ENCODE assay signal across 1 cellular context in the genomic region with DNA sequence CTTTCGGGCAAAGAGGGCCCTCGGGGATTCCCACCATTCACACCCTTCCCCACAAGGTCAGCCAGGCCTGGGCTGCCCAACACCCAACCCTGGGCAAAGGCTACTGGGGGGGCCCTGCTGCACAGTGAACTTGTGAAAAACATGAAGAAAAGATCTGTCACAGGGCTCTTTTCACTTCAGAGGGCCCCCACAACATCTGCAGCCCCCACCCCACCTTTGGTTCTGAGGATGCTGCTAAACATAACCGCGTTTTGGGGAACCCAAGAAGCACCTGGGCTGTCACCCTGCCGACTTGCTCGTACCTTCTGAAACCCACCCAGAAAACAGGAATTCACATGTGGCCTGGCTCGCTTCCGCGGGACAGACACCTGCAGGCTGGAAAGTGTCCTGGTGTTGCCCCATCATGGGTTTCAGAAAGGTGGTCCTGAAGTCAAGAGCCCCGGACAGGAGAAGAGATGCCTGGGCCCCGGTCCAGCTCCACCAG.
TF ChIP-seq lines count a peak whose summit lies in the region.

No MANE protein-coding gene starts in this region.

TF ChIP-seq in HepG2, 621 proteins besides CTCF, POLR2A, EP300 and RAD21 (continued from another document):
- TF ChIP-seq, protein P1, sequence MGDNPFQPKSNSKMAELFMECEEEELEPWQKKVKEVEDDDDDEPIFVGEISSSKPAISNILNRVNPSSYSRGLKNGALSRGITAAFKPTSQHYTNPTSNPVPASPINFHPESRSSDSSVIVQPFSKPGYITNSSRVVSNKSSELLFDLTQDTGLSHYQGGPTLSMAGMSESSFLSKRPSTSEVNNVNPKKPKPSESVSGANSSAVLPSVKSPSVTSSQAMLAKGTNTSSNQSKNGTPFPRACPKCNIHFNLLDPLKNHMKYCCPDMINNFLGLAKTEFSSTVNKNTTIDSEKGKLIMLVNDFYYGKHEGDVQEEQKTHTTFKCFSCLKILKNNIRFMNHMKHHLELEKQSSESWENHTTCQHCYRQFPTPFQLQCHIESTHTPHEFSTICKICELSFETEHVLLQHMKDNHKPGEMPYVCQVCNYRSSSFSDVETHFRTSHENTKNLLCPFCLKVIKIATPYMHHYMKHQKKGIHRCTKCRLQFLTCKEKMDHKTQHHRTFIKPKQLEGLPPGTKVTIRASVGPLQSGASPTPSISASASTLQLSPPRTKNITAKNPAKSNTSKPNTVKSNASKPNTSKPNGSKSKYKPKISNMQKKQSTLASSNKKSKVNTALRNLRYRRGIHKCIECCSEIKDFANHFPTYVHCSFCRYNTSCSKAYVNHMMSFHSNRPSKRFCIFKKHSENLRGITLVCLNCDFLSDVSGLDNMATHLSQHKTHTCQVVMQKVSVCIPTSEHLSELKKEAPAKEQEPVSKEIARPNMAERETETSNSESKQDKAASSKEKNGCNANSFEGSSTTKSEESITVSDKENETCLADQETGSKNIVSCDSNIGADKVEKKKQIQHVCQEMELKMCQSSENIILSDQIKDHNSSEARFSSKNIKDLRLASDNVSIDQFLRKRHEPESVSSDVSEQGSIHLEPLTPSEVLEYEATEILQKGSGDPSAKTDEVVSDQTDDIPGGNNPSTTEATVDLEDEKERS (CRISPR knock-in tag; IDR thresholded peaks at IDR 0.05) = no peak
- no peak for TF ChIP-seq AKAP8 (CRISPR knock-in tag; IDR thresholded peaks at IDR 0.05)
- TF ChIP-seq GLI4 (CRISPR knock-in tag; IDR thresholded peaks at IDR 0.05; ENCODE audit: borderline replicate concordance) = no peak
- TF ChIP-seq BRF2 (CRISPR knock-in tag; IDR thresholded peaks at IDR 0.05) = no peak
- no peak for TF ChIP-seq ZNF501 (CRISPR knock-in tag; IDR thresholded peaks at IDR 0.05)
- TF ChIP-seq DDIT3 (CRISPR knock-in tag; IDR thresholded peaks at IDR 0.05) = no peak
- no peak for TF ChIP-seq ONECUT2 (CRISPR knock-in tag; IDR thresholded peaks at IDR 0.05)
- no peak for TF ChIP-seq SRSF4 (IDR thresholded peaks at IDR 0.05; ENCODE audit: low read depth, low read length, poor library complexity, severe bottlenecking)
- TF ChIP-seq CREBL2 (CRISPR knock-in tag; IDR thresholded peaks at IDR 0.05; ENCODE audit: borderline replicate concordance) = no peak
- TF ChIP-seq, protein P2, sequence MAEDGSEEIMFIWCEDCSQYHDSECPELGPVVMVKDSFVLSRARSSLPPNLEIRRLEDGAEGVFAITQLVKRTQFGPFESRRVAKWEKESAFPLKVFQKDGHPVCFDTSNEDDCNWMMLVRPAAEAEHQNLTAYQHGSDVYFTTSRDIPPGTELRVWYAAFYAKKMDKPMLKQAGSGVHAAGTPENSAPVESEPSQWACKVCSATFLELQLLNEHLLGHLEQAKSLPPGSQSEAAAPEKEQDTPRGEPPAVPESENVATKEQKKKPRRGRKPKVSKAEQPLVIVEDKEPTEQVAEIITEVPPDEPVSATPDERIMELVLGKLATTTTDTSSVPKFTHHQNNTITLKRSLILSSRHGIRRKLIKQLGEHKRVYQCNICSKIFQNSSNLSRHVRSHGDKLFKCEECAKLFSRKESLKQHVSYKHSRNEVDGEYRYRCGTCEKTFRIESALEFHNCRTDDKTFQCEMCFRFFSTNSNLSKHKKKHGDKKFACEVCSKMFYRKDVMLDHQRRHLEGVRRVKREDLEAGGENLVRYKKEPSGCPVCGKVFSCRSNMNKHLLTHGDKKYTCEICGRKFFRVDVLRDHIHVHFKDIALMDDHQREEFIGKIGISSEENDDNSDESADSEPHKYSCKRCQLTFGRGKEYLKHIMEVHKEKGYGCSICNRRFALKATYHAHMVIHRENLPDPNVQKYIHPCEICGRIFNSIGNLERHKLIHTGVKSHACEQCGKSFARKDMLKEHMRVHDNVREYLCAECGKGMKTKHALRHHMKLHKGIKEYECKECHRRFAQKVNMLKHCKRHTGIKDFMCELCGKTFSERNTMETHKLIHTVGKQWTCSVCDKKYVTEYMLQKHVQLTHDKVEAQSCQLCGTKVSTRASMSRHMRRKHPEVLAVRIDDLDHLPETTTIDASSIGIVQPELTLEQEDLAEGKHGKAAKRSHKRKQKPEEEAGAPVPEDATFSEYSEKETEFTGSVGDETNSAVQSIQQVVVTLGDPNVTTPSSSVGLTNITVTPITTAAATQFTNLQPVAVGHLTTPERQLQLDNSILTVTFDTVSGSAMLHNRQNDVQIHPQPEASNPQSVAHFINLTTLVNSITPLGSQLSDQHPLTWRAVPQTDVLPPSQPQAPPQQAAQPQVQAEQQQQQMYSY (CRISPR knock-in tag; IDR thresholded peaks at IDR 0.05) = no peak
- TF ChIP-seq, protein P3, sequence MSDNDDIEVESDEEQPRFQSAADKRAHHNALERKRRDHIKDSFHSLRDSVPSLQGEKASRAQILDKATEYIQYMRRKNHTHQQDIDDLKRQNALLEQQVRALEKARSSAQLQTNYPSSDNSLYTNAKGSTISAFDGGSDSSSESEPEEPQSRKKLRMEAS (IDR thresholded peaks at IDR 0.05) = no peak
- no peak for TF ChIP-seq CREM (IDR thresholded peaks at IDR 0.05)
- no peak for TF ChIP-seq CREM (CRISPR knock-in tag; IDR thresholded peaks at IDR 0.05)
- no peak for TF ChIP-seq KDM6A (CRISPR knock-in tag; IDR thresholded peaks at IDR 0.05; ENCODE audit: low read depth)
- TF ChIP-seq, protein P4, sequence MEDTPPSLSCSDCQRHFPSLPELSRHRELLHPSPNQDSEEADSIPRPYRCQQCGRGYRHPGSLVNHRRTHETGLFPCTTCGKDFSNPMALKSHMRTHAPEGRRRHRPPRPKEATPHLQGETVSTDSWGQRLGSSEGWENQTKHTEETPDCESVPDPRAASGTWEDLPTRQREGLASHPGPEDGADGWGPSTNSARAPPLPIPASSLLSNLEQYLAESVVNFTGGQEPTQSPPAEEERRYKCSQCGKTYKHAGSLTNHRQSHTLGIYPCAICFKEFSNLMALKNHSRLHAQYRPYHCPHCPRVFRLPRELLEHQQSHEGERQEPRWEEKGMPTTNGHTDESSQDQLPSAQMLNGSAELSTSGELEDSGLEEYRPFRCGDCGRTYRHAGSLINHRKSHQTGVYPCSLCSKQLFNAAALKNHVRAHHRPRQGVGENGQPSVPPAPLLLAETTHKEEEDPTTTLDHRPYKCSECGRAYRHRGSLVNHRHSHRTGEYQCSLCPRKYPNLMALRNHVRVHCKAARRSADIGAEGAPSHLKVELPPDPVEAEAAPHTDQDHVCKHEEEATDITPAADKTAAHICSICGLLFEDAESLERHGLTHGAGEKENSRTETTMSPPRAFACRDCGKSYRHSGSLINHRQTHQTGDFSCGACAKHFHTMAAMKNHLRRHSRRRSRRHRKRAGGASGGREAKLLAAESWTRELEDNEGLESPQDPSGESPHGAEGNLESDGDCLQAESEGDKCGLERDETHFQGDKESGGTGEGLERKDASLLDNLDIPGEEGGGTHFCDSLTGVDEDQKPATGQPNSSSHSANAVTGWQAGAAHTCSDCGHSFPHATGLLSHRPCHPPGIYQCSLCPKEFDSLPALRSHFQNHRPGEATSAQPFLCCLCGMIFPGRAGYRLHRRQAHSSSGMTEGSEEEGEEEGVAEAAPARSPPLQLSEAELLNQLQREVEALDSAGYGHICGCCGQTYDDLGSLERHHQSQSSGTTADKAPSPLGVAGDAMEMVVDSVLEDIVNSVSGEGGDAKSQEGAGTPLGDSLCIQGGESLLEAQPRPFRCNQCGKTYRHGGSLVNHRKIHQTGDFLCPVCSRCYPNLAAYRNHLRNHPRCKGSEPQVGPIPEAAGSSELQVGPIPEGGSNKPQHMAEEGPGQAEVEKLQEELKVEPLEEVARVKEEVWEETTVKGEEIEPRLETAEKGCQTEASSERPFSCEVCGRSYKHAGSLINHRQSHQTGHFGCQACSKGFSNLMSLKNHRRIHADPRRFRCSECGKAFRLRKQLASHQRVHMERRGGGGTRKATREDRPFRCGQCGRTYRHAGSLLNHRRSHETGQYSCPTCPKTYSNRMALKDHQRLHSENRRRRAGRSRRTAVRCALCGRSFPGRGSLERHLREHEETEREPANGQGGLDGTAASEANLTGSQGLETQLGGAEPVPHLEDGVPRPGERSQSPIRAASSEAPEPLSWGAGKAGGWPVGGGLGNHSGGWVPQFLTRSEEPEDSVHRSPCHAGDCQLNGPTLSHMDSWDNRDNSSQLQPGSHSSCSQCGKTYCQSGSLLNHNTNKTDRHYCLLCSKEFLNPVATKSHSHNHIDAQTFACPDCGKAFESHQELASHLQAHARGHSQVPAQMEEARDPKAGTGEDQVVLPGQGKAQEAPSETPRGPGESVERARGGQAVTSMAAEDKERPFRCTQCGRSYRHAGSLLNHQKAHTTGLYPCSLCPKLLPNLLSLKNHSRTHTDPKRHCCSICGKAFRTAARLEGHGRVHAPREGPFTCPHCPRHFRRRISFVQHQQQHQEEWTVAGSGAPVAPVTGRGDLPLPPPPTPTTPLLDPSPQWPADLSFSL (CRISPR knock-in tag; IDR thresholded peaks at IDR 0.05) = no peak
- TF ChIP-seq, protein P5, sequence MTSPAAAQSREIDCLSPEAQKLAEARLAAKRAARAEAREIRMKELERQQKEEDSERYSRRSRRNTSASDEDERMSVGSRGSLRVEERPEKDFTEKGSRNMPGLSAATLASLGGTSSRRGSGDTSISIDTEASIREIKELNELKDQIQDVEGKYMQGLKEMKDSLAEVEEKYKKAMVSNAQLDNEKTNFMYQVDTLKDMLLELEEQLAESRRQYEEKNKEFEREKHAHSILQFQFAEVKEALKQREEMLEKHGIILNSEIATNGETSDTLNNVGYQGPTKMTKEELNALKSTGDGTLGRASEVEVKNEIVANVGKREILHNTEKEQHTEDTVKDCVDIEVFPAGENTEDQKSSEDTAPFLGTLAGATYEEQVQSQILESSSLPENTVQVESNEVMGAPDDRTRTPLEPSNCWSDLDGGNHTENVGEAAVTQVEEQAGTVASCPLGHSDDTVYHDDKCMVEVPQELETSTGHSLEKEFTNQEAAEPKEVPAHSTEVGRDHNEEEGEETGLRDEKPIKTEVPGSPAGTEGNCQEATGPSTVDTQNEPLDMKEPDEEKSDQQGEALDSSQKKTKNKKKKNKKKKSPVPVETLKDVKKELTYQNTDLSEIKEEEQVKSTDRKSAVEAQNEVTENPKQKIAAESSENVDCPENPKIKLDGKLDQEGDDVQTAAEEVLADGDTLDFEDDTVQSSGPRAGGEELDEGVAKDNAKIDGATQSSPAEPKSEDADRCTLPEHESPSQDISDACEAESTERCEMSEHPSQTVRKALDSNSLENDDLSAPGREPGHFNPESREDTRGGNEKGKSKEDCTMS (CRISPR knock-in tag; conservative IDR thresholded peaks at IDR 0.05) = no peak
- no peak for TF ChIP-seq IRF2 (CRISPR knock-in tag; IDR thresholded peaks at IDR 0.05)
- TF ChIP-seq ZNF580 (CRISPR knock-in tag; IDR thresholded peaks at IDR 0.05; ENCODE audit: borderline replicate concordance, low read depth) = no peak
